11 cellular contexts compared by ENCODE assay signal in genomic region chr12:93740721-93741120, GRCh38.
DNase-seq lines count a peak whose midpoint lies in the region; ATAC-seq and TF ChIP-seq lines count a peak whose summit lies in the region.
"Had no signal": no experiment of that assay in that cellular context is flagged by ENCODE, and none has a peak within 500 bp of the region (broad histone marks: within the 10 kb centered on the region; RNA-seq: fewer than 3 reads in every experiment).

No MANE protein-coding gene starts in this region.

- no peaks in the 10 kb centered on the region for H3K27me3 Mint-ChIP-seq in CD4-positive, alpha-beta T cell
- H3K27me3 Mint-ChIP-seq in neural crest cell (ENCODE audit: low read depth) (peaks cover 2% of the 10 kb centered on the region), mesothelial cell of epicardium (ENCODE audit: low read depth) (no peaks in the 10 kb centered on the region)

- H3K4me1 Mint-ChIP-seq in CD4-positive, alpha-beta T cell (ENCODE audit: low read depth), result peaks cover 30% of the 10 kb centered on the region
- H3K4me1 Mint-ChIP-seq in neural crest cell (peaks cover 45% of the 10 kb centered on the region), mesothelial cell of epicardium (peaks cover 21% of the 10 kb centered on the region)

- H3K9me3 Mint-ChIP-seq in CD4-positive, alpha-beta T cell, result no peaks in the 10 kb centered on the region
- H3K9me3 Mint-ChIP-seq in neural crest cell (no peaks in the 10 kb centered on the region), mesothelial cell of epicardium (no peaks in the 10 kb centered on the region)
- H3K9me3 Mint-ChIP-seq: T-helper 1 cell treated with Interleukin-12 subunit alpha and Interleukin-12 subunit beta and Interleukin-4 antibody, amounts not matched to agents 30 μg/mL and 1 μg/mL, for 36 hours had no signal

- H3K27ac ChIP-seq in CD4-positive, alpha-beta T cell (ENCODE audit: low read depth, low read length), result no peak overlapping the region

- no peaks in the 10 kb centered on the region for H3K9me3 ChIP-seq in CD4-positive, alpha-beta T cell (ENCODE audit: control insufficient read depth, low read length)

- peak overlapping the region; percentile 21 for H3K4me3 ChIP-seq in choroid plexus epithelial cell (ENCODE audit: low read depth, low read length)
- H3K4me3 ChIP-seq: cardiac muscle cell had no signal

- CTCF ChIA-PET in CD4-positive, alpha-beta T cell (lab: Charles Lee), result interaction anchor here (0.9 kb wide), 1 partner anchor 238 kb away, joined by 3 read pairs; no protein-coding TSS in a partner anchor

- no peaks in the 10 kb centered on the region for H3K27me3 ChIP-seq in CD4-positive, alpha-beta T cell (ENCODE audit: control insufficient read depth, insufficient read depth, low read length)
- H3K27me3 ChIP-seq: cardiac muscle cell had no signal

- ATAC-seq in CD4-positive, alpha-beta T cell (ENCODE audit: poor library complexity), result no peak

- TF ChIP-seq CTCF in CD4-positive, alpha-beta T cell (IDR thresholded peaks at IDR 0.05), result no peak
- TF ChIP-seq CTCF in choroid plexus epithelial cell (conservative IDR thresholded peaks at IDR 0.05; ENCODE audit: low read depth, low read length) (no peak), neural crest cell (conservative IDR thresholded peaks at IDR 0.05) (no peak), mesothelial cell of epicardium (IDR thresholded peaks at IDR 0.05; ENCODE audit: unreplicated experiment) (no peak)

- intact Hi-C loops in CD4-positive, alpha-beta T cell (cut with DNase I, micrococcal nuclease), result loop anchor here (5.0 kb wide), 3 partner anchors 63 to 238 kb away; partner anchors contain the start of gene CRADD (in 1 of the 2)

- H3K27ac Mint-ChIP-seq in CD4-positive, alpha-beta T cell, result no peak overlapping the region
- H3K27ac Mint-ChIP-seq in neural crest cell (ENCODE audit: unreplicated experiment), result peak overlapping the region; percentile 95
- H3K27ac Mint-ChIP-seq in mesothelial cell of epicardium, result no peak overlapping the region

- no peak for DNase-seq in CD4-positive, alpha-beta T cell
- peak; percentile 65 for DNase-seq in M059J (ENCODE audit: low read depth)
- peak; percentile 63 for DNase-seq in choroid plexus epithelial cell (ENCODE audit: low read depth)
- DNase-seq in neural crest cell (ENCODE audit: low read depth, low spot score), result no peak
- DNase-seq in ecto neural progenitor cell (ENCODE audit: low spot score), result no peak
- DNase-seq in activated CD4-positive, alpha-beta T cell treated with anti-CD3 and anti-CD28 coated beads, Interleukin-2, amount 50 U/mL, for 4 hours, result no peak
- no peak for DNase-seq in SHP77 treated with DMSO at 0.1 percent for 48 hours (lab: John Stamatoyannopoulos, UW)
- DNase-seq in mesothelial cell of epicardium (ENCODE audit: low spot score in 2 of 2, unreplicated experiment in 2 of 2), result no peak
- DNase-seq: DMS53 had no signal

- POLR2A ChIA-PET in CD4-positive, alpha-beta T cell (lab: Charles Lee), result interaction anchor here (2.9 kb wide), 1 partner anchor 64 kb away, joined by 9 read pairs; the partner anchor contains the start of gene CRADD

- peak overlapping the region; percentile 35 for H3K4me3 Mint-ChIP-seq in CD4-positive, alpha-beta T cell
- H3K4me3 Mint-ChIP-seq in neural crest cell (peak overlapping the region; percentile 85), mesothelial cell of epicardium (no peak overlapping the region)

- H3K36me3 Mint-ChIP-seq in CD4-positive, alpha-beta T cell (ENCODE audit: low read depth), result no peaks in the 10 kb centered on the region
- no peaks in the 10 kb centered on the region for H3K36me3 Mint-ChIP-seq in neural crest cell (ENCODE audit: low read depth)
- no peaks in the 10 kb centered on the region for H3K36me3 Mint-ChIP-seq in mesothelial cell of epicardium

Comparison
In these comparisons a context has a peak if more than half of its experiments do, and no peak if none do; other contexts are left out.
1. DNase-seq: peak in M059J (single experiment) and choroid plexus epithelial cell (single experiment); none in CD4-positive, alpha-beta T cell (0 of 10), neural crest cell (single experiment), ecto neural progenitor cell (single experiment), activated CD4-positive, alpha-beta T cell treated with anti-CD3 and anti-CD28 coated beads, Interleukin-2, amount 50 U/mL, for 4 hours (0 of 2), SHP77 treated with DMSO at 0.1 percent for 48 hours (single experiment) and mesothelial cell of epicardium (0 of 2).